8 cellular contexts compared by ENCODE assay signal in genomic region chr4:84582988-84583870, GRCh38. TPM values are rescaled to one million over a fixed set of nuclear protein-coding genes. Genes with fewer than 3 reads are reported as not detected.
DNase-seq lines count a peak whose midpoint lies in the region; ATAC-seq and TF ChIP-seq lines count a peak whose summit lies in the region.

TSS of gene CDS1 (plus strand) at chr4:84583127. CDS start at chr4:84583402, 275 bp downstream.

- H3K4me3 Mint-ChIP-seq in T-helper 1 cell treated with Interleukin-12 subunit alpha and Interleukin-12 subunit beta and Interleukin-4 antibody, amounts not matched to agents 30 μg/mL and 1 μg/mL, for 36 hours = peak within 1 kb of the TSS; percentile 78
- peak within 1 kb of the TSS; percentile 77 for H3K4me3 Mint-ChIP-seq in memory B cell

- peaks cover 12% of the 10 kb centered on the region for H3K4me1 Mint-ChIP-seq in T-helper 1 cell treated with Interleukin-12 subunit alpha and Interleukin-12 subunit beta and Interleukin-4 antibody, amounts not matched to agents 30 μg/mL and 1 μg/mL, for 36 hours (ENCODE audit: low read depth)
- H3K4me1 Mint-ChIP-seq in memory B cell = peaks cover 11% of the 10 kb centered on the region

- H3K27ac Mint-ChIP-seq in T-helper 1 cell treated with Interleukin-12 subunit alpha and Interleukin-12 subunit beta and Interleukin-4 antibody, amounts not matched to agents 30 μg/mL and 1 μg/mL, for 36 hours = peak within 1 kb of the TSS; percentile 37
- no peak within 1 kb of the TSS for H3K27ac Mint-ChIP-seq in memory B cell

- ATAC-seq in GM19452 (IDR thresholded peaks at IDR 0.05; ENCODE audit: unreplicated experiment) = peak; percentile 53
- peak; percentile 31 for ATAC-seq in HG03460 (IDR thresholded peaks at IDR 0.05; ENCODE audit: unreplicated experiment)
- peak; percentile 63 for ATAC-seq in memory B cell (ENCODE audit: low read depth)

- peak within 1 kb of the TSS; percentile 63 to 99 (median 85) for H3K4me3 ChIP-seq in dorsolateral prefrontal cortex

- intact Hi-C loops in dorsolateral prefrontal cortex (cut with DNase I) = loop anchor here (5.0 to 10.0 kb wide), 3 partner anchors 102 to 384 kb away; partner anchors contain the start of gene WDFY3 (in 2 of the 2)

- H3K27me3 Mint-ChIP-seq in T-helper 1 cell treated with Interleukin-12 subunit alpha and Interleukin-12 subunit beta and Interleukin-4 antibody, amounts not matched to agents 30 μg/mL and 1 μg/mL, for 36 hours (ENCODE audit: low read depth) = peaks cover 51% of the 10 kb centered on the region
- H3K27me3 Mint-ChIP-seq in memory B cell = peaks cover 25% of the 10 kb centered on the region

- H3K27ac ChIP-seq in dorsolateral prefrontal cortex (peak within 1 kb of the TSS in 56 of 59 donors; percentile 11 to 95 (median 74)), substantia nigra (ENCODE audit: low read depth, low read length, poor library complexity, severe bottlenecking) (peak within 1 kb of the TSS; percentile 36)

- H3K9me3 Mint-ChIP-seq in T-helper 1 cell treated with Interleukin-12 subunit alpha and Interleukin-12 subunit beta and Interleukin-4 antibody, amounts not matched to agents 30 μg/mL and 1 μg/mL, for 36 hours = peaks cover 5% of the 10 kb centered on the region
- H3K9me3 Mint-ChIP-seq in memory B cell = peaks cover 5% of the 10 kb centered on the region

- DNase-seq in DMS79 (lab: John Stamatoyannopoulos, UW) (peak; percentile 28), dorsolateral prefrontal cortex (peak in 7 of 10 donors; percentile 21 to 59 (median 36)), memory B cell (ENCODE audit: low spot score in 2 of 2) (peak in 1 of 2 donors; percentile 54), substantia nigra (lab: John Stamatoyannopoulos, UW) (peak in 25 of 49 donors; percentile 4 to 65 (median 24)), cerebellar nuclear complex (lab: John Stamatoyannopoulos, UW) (no peak)

- no peaks in the 10 kb centered on the region for H3K36me3 Mint-ChIP-seq in T-helper 1 cell treated with Interleukin-12 subunit alpha and Interleukin-12 subunit beta and Interleukin-4 antibody, amounts not matched to agents 30 μg/mL and 1 μg/mL, for 36 hours (ENCODE audit: low read depth)
- peaks cover 3% of the 10 kb centered on the region for H3K36me3 Mint-ChIP-seq in memory B cell

- no peak for TF ChIP-seq CTCF in dorsolateral prefrontal cortex (IDR thresholded peaks at IDR 0.05 in 54 of 56, conservative IDR thresholded peaks at IDR 0.05 in 2 of 56; ENCODE audit: low read depth in 1 of 56, partially characterized antibody in 56 of 56)

- no peaks in the 10 kb centered on the region for H3K27me3 ChIP-seq in dorsolateral prefrontal cortex

RNA-seq across cellular contexts. Expression of gene CDS1, which starts in this region (rescaled TPM):
- total RNA-seq in dorsolateral prefrontal cortex = 10 to 100 TPM in 118 of 120 experiments, 1 to 10 TPM in 2; 6.2 to 36.7 (median 22.9) TPM

Comparison
In these comparisons a context has a peak if more than half of its experiments do, and no peak if none do; other contexts are left out.
1. DNase-seq: peak in DMS79 (single experiment), dorsolateral prefrontal cortex (7 of 10) and substantia nigra (25 of 49); none in cerebellar nuclear complex (0 of 2).
2. Peak in every context shown above with its lines, with median percentiles within 50 percentile points of each other: ATAC-seq.